ENCODE assay signal across 11 cellular contexts in genomic region chr7:70569335-70569819, GRCh38.
A peak's percentile ranks its signal among the peaks of the same experiment; 100 is the strongest.
DNase-seq lines count a peak whose midpoint lies in the region; ATAC-seq, FAIRE-seq and TF ChIP-seq lines count a peak whose summit lies in the region.
"Had no signal": no experiment of that assay in that cellular context is flagged by ENCODE, and none has a peak within 500 bp of the region (broad histone marks: within the 10 kb centered on the region; RNA-seq: fewer than 3 reads in every experiment).

No MANE protein-coding gene starts in this region.

- H3K27me3 ChIP-seq in right lobe of liver (no peaks in the 10 kb centered on the region), PC-9 (ENCODE audit: insufficient read depth, low read depth) (peaks cover 6% of the 10 kb centered on the region), neuronal stem cell (ENCODE audit: control insufficient read depth in 3 of 3, insufficient read depth in 3 of 3, low read depth in 1 of 3, low read length in 3 of 3) (peaks cover 0 to 66% (median 16%) of the 10 kb centered on the region in 3 experiments)

- no peak overlapping the region for H2AK5ac ChIP-seq in neuronal stem cell (ENCODE audit: low read depth, low read length)

- ATAC-seq in right lobe of liver (no peak), GM18907 (IDR thresholded peaks at IDR 0.05; ENCODE audit: unreplicated experiment) (no peak), GM21619 (IDR thresholded peaks at IDR 0.05; ENCODE audit: unreplicated experiment) (no peak)

- H3K4me1 ChIP-seq in right lobe of liver, result peaks cover 0 to 87% (median 25%) of the 10 kb centered on the region in 4 donors
- H3K4me1 ChIP-seq in PC-9 (replicated peaks; ENCODE audit: insufficient read depth), result no peaks in the 10 kb centered on the region
- peaks cover 7 to 43% of the 10 kb centered on the region in 2 donors for H3K4me1 ChIP-seq in neuronal stem cell (ENCODE audit: control insufficient read depth in 2 of 2, insufficient read depth in 1 of 2, low read depth in 1 of 2, low read length in 2 of 2)

- intact Hi-C loops in right lobe of liver (cut with DNase I), result no loop called here
- intact Hi-C loops in PC-9 (cut with micrococcal nuclease; ENCODE audit: unreplicated experiment), result no loop called here

- H4K91ac ChIP-seq in neuronal stem cell (ENCODE audit: low read depth, low read length, poor library complexity), result no peak overlapping the region

- no peak overlapping the region for H2BK15ac ChIP-seq in neuronal stem cell (ENCODE audit: low read length)

- H3K4me2 ChIP-seq in PC-9 (no peak overlapping the region), neuronal stem cell (ENCODE audit: insufficient read depth, low read length, poor library complexity, severe bottlenecking) (no peak overlapping the region)

- H3K4ac ChIP-seq in neuronal stem cell (ENCODE audit: low read length), result no peak overlapping the region

- H3F3A ChIP-seq in PC-9 (ENCODE audit: insufficient read depth, low read depth), result no peaks in the 10 kb centered on the region

- no peak overlapping the region for H3K9ac ChIP-seq in neuronal stem cell (ENCODE audit: low read depth, low read length, poor library complexity)

- WGBS in right lobe of liver (ENCODE audit: insufficient coverage, low coverage, low lambda C conversion rate, missing lambda C conversion rate), result 62% methylated on average over 4 of the region's 4 CpGs
- WGBS in neuronal stem cell (ENCODE audit: extremely low coverage in 2 of 2, insufficient read length in 2 of 2, insufficient replicate concordance in 1 of 2), 2 donors, result no CpG with 5 or more reads among the region's 4 CpGs

- no peak for DNase-seq in D721Med (ENCODE audit: insufficient read length, low spot score)
- peak; percentile 54 to 62 for DNase-seq in NCI-H187 (lab: John Stamatoyannopoulos, UW)
- peak; percentile 73 for DNase-seq in SK-N-DZ (ENCODE audit: low spot score)
- no peak for DNase-seq in right lobe of liver
- no peak for DNase-seq in PC-9
- DNase-seq in neuronal stem cell (ENCODE audit: low spot score), result no peak
- DNase-seq: activated T-cell treated with anti-CD3 and anti-CD28 coated beads, Interleukin-2, amount 50 U/mL, for 1 hour; NCI-H774 had no signal

- H3K36me3 ChIP-seq in right lobe of liver (no peaks in the 10 kb centered on the region), PC-9 (ENCODE audit: low read depth) (no peaks in the 10 kb centered on the region), neuronal stem cell (replicated peaks in 1 of 2; ENCODE audit: control insufficient read depth in 2 of 2, insufficient read depth in 2 of 2, low read length in 2 of 2) (peaks cover 0 to 3% of the 10 kb centered on the region in 2 donors)

- no peak overlapping the region for H3K23ac ChIP-seq in neuronal stem cell (ENCODE audit: low read depth, low read length, poor library complexity)

- H3K79me1 ChIP-seq in neuronal stem cell (ENCODE audit: low read depth, low read length), result no peaks in the 10 kb centered on the region

- CTCF ChIA-PET in PC-9 (lab: Charles Lee), result no interaction called here

- H3K4me3 ChIP-seq in right lobe of liver (no peak overlapping the region), PC-9 (no peak overlapping the region), neuronal stem cell (ENCODE audit: low read length in 2 of 2) (no peak overlapping the region)

- H3K18ac ChIP-seq in neuronal stem cell (ENCODE audit: low read length), result no peak overlapping the region

- no peaks in the 10 kb centered on the region for H4K20me1 ChIP-seq in PC-9 (ENCODE audit: insufficient read depth)

- no peak overlapping the region for H2BK120ac ChIP-seq in neuronal stem cell (ENCODE audit: low read depth, low read length)

- H3K27ac ChIP-seq in right lobe of liver, result peak overlapping the region in 2 of 3 donors; percentile 54 to 66
- no peak overlapping the region for H3K27ac ChIP-seq in PC-9
- no peak overlapping the region for H3K27ac ChIP-seq in neuronal stem cell (replicated peaks; ENCODE audit: low read length)
- H3K27ac ChIP-seq: C4-2B had no signal

- no peaks in the 10 kb centered on the region for H3K9me2 ChIP-seq in PC-9 (ENCODE audit: insufficient read depth)

- no peak overlapping the region for H4K8ac ChIP-seq in neuronal stem cell (ENCODE audit: low read depth, low read length)

- H2BK5ac ChIP-seq in neuronal stem cell (ENCODE audit: low read length), result no peak overlapping the region

- no peak overlapping the region for H2AFZ ChIP-seq in PC-9
- H2AFZ ChIP-seq in neuronal stem cell (ENCODE audit: low read length), result no peak overlapping the region

- BruUV-seq in PC-9 (replicated peaks; lab: Mats Ljungman, UMichigan), result no TSS peak

- no peaks in the 10 kb centered on the region for H3K79me2 ChIP-seq in PC-9 (ENCODE audit: low read depth)

- H3K14ac ChIP-seq in neuronal stem cell (ENCODE audit: low read length), result no peak overlapping the region

- H2BK12ac ChIP-seq in neuronal stem cell (ENCODE audit: low read length), result no peak overlapping the region

- POLR2A ChIA-PET in PC-9 (lab: Charles Lee; ENCODE audit: unreplicated experiment), result no interaction called here

- FAIRE-seq in D721Med (lab: Jason Lieb, UNC), result peak; percentile 96

- TF ChIP-seq POLR2A in right lobe of liver (IDR thresholded peaks at IDR 0.05), result no peak

- H3K9me3 ChIP-seq in right lobe of liver (no peaks in the 10 kb centered on the region), PC-9 (ENCODE audit: insufficient read depth, low read depth) (no peaks in the 10 kb centered on the region), neuronal stem cell (replicated peaks in 1 of 2; ENCODE audit: control insufficient read depth in 2 of 2, insufficient read depth in 1 of 2, low read depth in 1 of 2, low read length in 2 of 2) (peaks cover 0 to 3% of the 10 kb centered on the region in 2 donors)

- TF ChIP-seq CTCF in D721Med (IDR thresholded peaks at IDR 0.05; ENCODE audit: insufficient read depth, missing control alignments), result no peak
- TF ChIP-seq CTCF in right lobe of liver (IDR thresholded peaks at IDR 0.05), result no peak
- TF ChIP-seq CTCF in PC-9 (conservative IDR thresholded peaks at IDR 0.05), result no peak

Comparison
In these comparisons a context has a peak if more than half of its experiments do, and no peak if none do; other contexts are left out.
1. DNase-seq: peak in NCI-H187 (2 of 2) and SK-N-DZ (single experiment); none in D721Med (single experiment), right lobe of liver (0 of 3), PC-9 (0 of 2) and neuronal stem cell (single experiment).
2. H3K27ac ChIP-seq: peak in right lobe of liver (2 of 3); none in PC-9 (single experiment) and neuronal stem cell (single experiment).